ENCODE assay signal across 9 cellular contexts in the genomic region with DNA sequence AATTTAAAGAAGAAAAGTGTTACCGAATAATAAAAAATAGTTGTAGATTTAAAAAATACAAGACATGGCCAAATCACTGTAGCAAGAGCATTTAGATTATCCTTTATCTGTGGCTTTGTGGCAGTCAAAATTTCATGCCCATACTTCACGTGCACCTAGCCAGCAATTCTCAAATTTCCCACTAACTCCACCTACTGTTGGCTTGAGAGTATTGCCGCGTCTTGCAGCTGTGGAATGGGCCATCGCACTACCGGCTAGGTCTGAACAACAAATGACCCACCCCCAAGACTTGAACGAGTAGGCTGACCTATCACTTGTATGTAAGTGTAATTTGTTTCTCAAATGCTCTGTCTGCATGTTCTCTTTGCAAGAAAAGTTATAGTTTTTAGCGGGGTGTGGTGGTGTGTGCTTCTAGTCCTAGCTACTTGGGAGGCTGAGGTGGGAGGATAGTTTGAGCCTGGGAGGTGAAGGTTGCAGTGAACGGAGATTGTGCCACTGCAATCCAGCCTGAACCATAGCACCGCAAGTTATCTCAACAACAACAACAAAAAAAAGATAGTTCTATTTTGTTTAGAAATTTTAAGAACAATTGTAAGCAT. TPM values are rescaled to one million over a fixed set of nuclear protein-coding genes. Genes with fewer than 3 reads are reported as not detected.
DNase-seq lines count a peak whose midpoint lies in the region; ATAC-seq and TF ChIP-seq lines count a peak whose summit lies in the region.
"Had no signal": no experiment of that assay in that cellular context is flagged by ENCODE, and none has a peak within 500 bp of the region (broad histone marks: within the 10 kb centered on the region; RNA-seq: fewer than 3 reads in every experiment).

No MANE protein-coding gene starts in this region.

- CTCF ChIA-PET in CD8-positive, alpha-beta memory T cell (lab: Charles Lee) = no interaction called here

- no peaks in the 10 kb centered on the region for H3K27me3 ChIP-seq in CD8-positive, alpha-beta memory T cell (ENCODE audit: insufficient read depth, low read length, poor library complexity, severe bottlenecking)

- H3K4me3 Mint-ChIP-seq in progenitor cell of endocrine pancreas (ENCODE audit: low read depth) = no peak overlapping the region
- no peak overlapping the region for H3K4me3 Mint-ChIP-seq in CD8-positive, alpha-beta memory T cell

- H3K9me3 Mint-ChIP-seq in progenitor cell of endocrine pancreas (ENCODE audit: low read depth) = no peaks in the 10 kb centered on the region
- peaks cover 0 to 4% (median 0%) of the 10 kb centered on the region in 5 donors for H3K9me3 Mint-ChIP-seq in CD8-positive, alpha-beta memory T cell

- H3K27ac ChIP-seq in CD8-positive, alpha-beta memory T cell (ENCODE audit: low read depth, low read length) = no peak overlapping the region

- no peak overlapping the region for H3K27ac Mint-ChIP-seq in progenitor cell of endocrine pancreas
- no peak overlapping the region for H3K27ac Mint-ChIP-seq in CD8-positive, alpha-beta memory T cell

- TF ChIP-seq CTCF in epithelial cell of esophagus (IDR thresholded peaks at IDR 0.05; ENCODE audit: insufficient read depth, low read depth, low read length, missing control alignments) (peak; percentile 85), progenitor cell of endocrine pancreas (IDR thresholded peaks at IDR 0.05; ENCODE audit: unreplicated experiment) (peak; percentile 65)

- no peaks in the 10 kb centered on the region for H3K4me1 Mint-ChIP-seq in progenitor cell of endocrine pancreas (ENCODE audit: low read depth)
- no peaks in the 10 kb centered on the region for H3K4me1 Mint-ChIP-seq in CD8-positive, alpha-beta memory T cell

- no peak overlapping the region for H3K4me3 ChIP-seq in epithelial cell of esophagus (ENCODE audit: low read length)
- no peak overlapping the region for H3K4me3 ChIP-seq in CD8-positive, alpha-beta memory T cell (ENCODE audit: low read length)

- peaks cover 2% of the 10 kb centered on the region for H3K27me3 Mint-ChIP-seq in progenitor cell of endocrine pancreas
- no peaks in the 10 kb centered on the region for H3K27me3 Mint-ChIP-seq in CD8-positive, alpha-beta memory T cell

- no peaks in the 10 kb centered on the region for H3K9me3 ChIP-seq in CD8-positive, alpha-beta memory T cell (ENCODE audit: low read length)

- no peaks in the 10 kb centered on the region for H3K36me3 ChIP-seq in CD8-positive, alpha-beta memory T cell (ENCODE audit: insufficient read depth, low read length)

- no peaks in the 10 kb centered on the region for H3K4me1 ChIP-seq in CD8-positive, alpha-beta memory T cell (ENCODE audit: insufficient read depth, low read length)

- ATAC-seq in HG03354 (IDR thresholded peaks at IDR 0.05; ENCODE audit: poor library complexity, severe bottlenecking, unreplicated experiment) = peak; percentile 71

- peak; percentile 7 for DNase-seq in NCI-H510A treated with DMSO at 0.1 percent for 48 hours (lab: John Stamatoyannopoulos, UW)
- DNase-seq in NCI-H510A (lab: John Stamatoyannopoulos, UW) = no peak
- DNase-seq in RPMI7951 (ENCODE audit: low read depth) = peak; percentile 0
- peak; percentile 62 for DNase-seq in epithelial cell of esophagus (ENCODE audit: low read depth)
- peak; percentile 16 for DNase-seq in progenitor cell of endocrine pancreas (ENCODE audit: low spot score, unreplicated experiment)
- DNase-seq in CD8-positive, alpha-beta memory T cell = no peak
- no peak for DNase-seq in NCI-H2227 treated with DMSO at 0.1 percent for 48 hours (lab: John Stamatoyannopoulos, UW)

- H3K36me3 Mint-ChIP-seq in progenitor cell of endocrine pancreas (ENCODE audit: insufficient read depth) = no peaks in the 10 kb centered on the region
- no peaks in the 10 kb centered on the region for H3K36me3 Mint-ChIP-seq in CD8-positive, alpha-beta memory T cell

- POLR2A ChIA-PET in CD8-positive, alpha-beta memory T cell (lab: Charles Lee) = interaction anchor here (0.6 kb wide), 1 partner anchor 97 kb away, joined by 3 read pairs; a partner anchor contains a TSS

RNA-seq across cellular contexts. Expression of a gene that starts 4.1 kb away (rescaled TPM):
- not detected in 2 replicates for total RNA-seq in RPMI7951 (2014; rRNA removed; shearing (Covaris generic))
- total RNA-seq in progenitor cell of endocrine pancreas = not detected in 2 replicates
- not detected for total RNA-seq in CD8-positive, alpha-beta memory T cell
- polyA plus RNA-seq in CD8-positive, alpha-beta memory T cell = not detected
- total RNA-seq: renal cortical epithelial cell had no signal

RNA-seq across cellular contexts. Expression of a gene that starts 5.9 kb away (rescaled TPM):
- total RNA-seq in RPMI7951 (2014; rRNA removed; shearing (Covaris generic)) = not detected in 2 replicates
- total RNA-seq in progenitor cell of endocrine pancreas = not detected in 2 replicates
- total RNA-seq in CD8-positive, alpha-beta memory T cell = not detected
- not detected for polyA plus RNA-seq in CD8-positive, alpha-beta memory T cell
- total RNA-seq: renal cortical epithelial cell had no signal

RNA-seq across cellular contexts. Expression of a gene that starts 8.4 kb away (rescaled TPM):
- total RNA-seq in RPMI7951 (2014; rRNA removed; shearing (Covaris generic)) = not detected in 2 replicates
- not detected in 2 replicates for total RNA-seq in progenitor cell of endocrine pancreas
- not detected for total RNA-seq in CD8-positive, alpha-beta memory T cell
- polyA plus RNA-seq in CD8-positive, alpha-beta memory T cell = not detected
- total RNA-seq: renal cortical epithelial cell had no signal

RNA-seq across cellular contexts. Expression of a gene that starts 38.3 kb away (rescaled TPM):
- total RNA-seq in RPMI7951 (2014; rRNA removed; shearing (Covaris generic)) = not detected in 2 replicates
- total RNA-seq in progenitor cell of endocrine pancreas = not detected in 2 replicates
- total RNA-seq in CD8-positive, alpha-beta memory T cell = not detected
- not detected for polyA plus RNA-seq in CD8-positive, alpha-beta memory T cell
- total RNA-seq: renal cortical epithelial cell had no signal

RNA-seq across cellular contexts. Expression of a gene that starts 46.0 kb away (rescaled TPM):
- total RNA-seq in RPMI7951 (2014; rRNA removed; shearing (Covaris generic)) = not detected in 2 replicates
- total RNA-seq in progenitor cell of endocrine pancreas = not detected in 2 replicates
- total RNA-seq in CD8-positive, alpha-beta memory T cell = not detected
- polyA plus RNA-seq in CD8-positive, alpha-beta memory T cell = not detected
- total RNA-seq: renal cortical epithelial cell had no signal

Comparison
In these comparisons a context has a peak if more than half of its experiments do, and no peak if none do; other contexts are left out.
1. DNase-seq: peak in NCI-H510A treated with DMSO at 0.1 percent for 48 hours (single experiment), RPMI7951 (single experiment), epithelial cell of esophagus (single experiment) and progenitor cell of endocrine pancreas (single experiment); none in NCI-H510A (single experiment), CD8-positive, alpha-beta memory T cell (0 of 5) and NCI-H2227 treated with DMSO at 0.1 percent for 48 hours (single experiment).